19 cellular contexts compared by ENCODE assay signal in the genomic region with DNA sequence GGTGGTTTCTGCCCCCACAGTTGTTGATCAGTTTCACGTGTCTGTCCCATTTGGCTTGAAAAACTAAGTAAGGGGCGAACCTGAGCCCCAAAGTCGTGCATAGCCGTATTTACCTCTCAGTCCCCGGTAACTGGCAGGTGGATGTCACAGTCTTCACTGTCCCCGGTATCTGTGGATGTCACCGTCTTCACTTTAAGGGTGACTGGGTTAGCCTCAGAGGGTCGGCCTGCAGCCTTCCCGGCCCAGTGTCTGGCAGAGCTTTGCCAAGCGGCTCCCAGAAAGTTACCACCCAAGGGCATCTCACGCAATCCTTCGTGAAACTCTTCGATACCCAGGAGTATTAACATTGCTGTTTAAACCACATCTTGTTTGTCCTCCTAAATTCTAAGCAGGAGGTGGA.
DNase-seq lines count a peak whose midpoint lies in the region; ATAC-seq and TF ChIP-seq lines count a peak whose summit lies in the region.
"Had no signal": no experiment of that assay in that cellular context is flagged by ENCODE, and none has a peak within 500 bp of the region (broad histone marks: within the 10 kb centered on the region; RNA-seq: fewer than 3 reads in every experiment).

No MANE protein-coding gene starts in this region.

- TF ChIP-seq POLR2A in Peyer's patch (IDR thresholded peaks at IDR 0.05) (no peak), transverse colon (IDR thresholded peaks at IDR 0.05) (no peak)

- H3K4me3 Mint-ChIP-seq in endodermal cell = no peak overlapping the region
- H3K4me3 Mint-ChIP-seq in nephron = no peak overlapping the region
- H3K4me3 Mint-ChIP-seq: CD4-positive, CD25-positive, alpha-beta regulatory T cell; CD8-positive, alpha-beta memory T cell; H9 had no signal

- H3K36me3 Mint-ChIP-seq in endodermal cell (ENCODE audit: low read depth) (no peaks in the 10 kb centered on the region), nephron (ENCODE audit: low read depth) (no peaks in the 10 kb centered on the region)
- H3K36me3 Mint-ChIP-seq: CD4-positive, CD25-positive, alpha-beta regulatory T cell; CD8-positive, alpha-beta memory T cell had no signal

- H3K27ac ChIP-seq in Peyer's patch (no peak overlapping the region), endodermal cell (ENCODE audit: low read depth, low read length) (no peak overlapping the region), transverse colon (no peak overlapping the region), lower lobe of right lung (no peak overlapping the region)

- H3K4me1 Mint-ChIP-seq in endodermal cell (no peaks in the 10 kb centered on the region), nephron (no peaks in the 10 kb centered on the region)
- H3K4me1 Mint-ChIP-seq: CD4-positive, CD25-positive, alpha-beta regulatory T cell; CD8-positive, alpha-beta memory T cell; H9 had no signal

- H3K4me3 ChIP-seq in Peyer's patch (no peak overlapping the region), endodermal cell (ENCODE audit: low read length) (no peak overlapping the region), transverse colon (no peak overlapping the region), lower lobe of right lung (no peak overlapping the region)
- H3K4me3 ChIP-seq: GM12878 had no signal

- peak in 2 of 3 donors; percentile 13 to 25 for DNase-seq in Peyer's patch
- peak; percentile 30 for DNase-seq in endodermal cell
- peak; percentile 67 for DNase-seq in posterior vena cava (ENCODE audit: low spot score)
- no peak for DNase-seq in transverse colon
- no peak for DNase-seq in medulla oblongata (ENCODE audit: extremely low spot score)
- no peak for DNase-seq in lower lobe of right lung
- DNase-seq: ACHN; BE2C; C1 segment of cervical spinal cord; CD4-positive, CD25-positive, alpha-beta regulatory T cell; CD8-positive, alpha-beta memory T cell; COR-L47; DMS 273 treated with DMSO at 0.1 percent for 48 hours; DMS53; DND-41; EL had no signal

- in situ Hi-C loops in transverse colon (cut with MboI; ENCODE audit: low pct_ligation_motif_present in 1 of 4, low pct_unique_long_range_greater_than_20kb in 1 of 4, low sequenced_read_pairs in 3 of 4) = no loop called here

- H3K9me3 ChIP-seq in Peyer's patch = no peaks in the 10 kb centered on the region
- no peaks in the 10 kb centered on the region for H3K9me3 ChIP-seq in endodermal cell (ENCODE audit: control insufficient read depth, low read length)
- H3K9me3 ChIP-seq in transverse colon = no peaks in the 10 kb centered on the region
- no peaks in the 10 kb centered on the region for H3K9me3 ChIP-seq in lower lobe of right lung
- H3K9me3 ChIP-seq: BE2C had no signal

- H3K4me1 ChIP-seq in Peyer's patch = no peaks in the 10 kb centered on the region
- no peaks in the 10 kb centered on the region for H3K4me1 ChIP-seq in endodermal cell (ENCODE audit: control insufficient read depth, insufficient read depth, low read length)
- no peaks in the 10 kb centered on the region for H3K4me1 ChIP-seq in transverse colon
- H3K4me1 ChIP-seq in lower lobe of right lung = no peaks in the 10 kb centered on the region
- H3K4me1 ChIP-seq: BE2C had no signal

- ATAC-seq in lower lobe of right lung = no peak
- ATAC-seq: GM12878 had no signal

- TF ChIP-seq CTCF in Peyer's patch (IDR thresholded peaks at IDR 0.05) = no peak
- no peak for TF ChIP-seq CTCF in endodermal cell (conservative IDR thresholded peaks at IDR 0.05)
- TF ChIP-seq CTCF in nephron (IDR thresholded peaks at IDR 0.05; ENCODE audit: unreplicated experiment in 3 of 3) = no peak
- no peak for TF ChIP-seq CTCF in transverse colon (IDR thresholded peaks at IDR 0.05)
- no peak for TF ChIP-seq CTCF in lower lobe of right lung (IDR thresholded peaks at IDR 0.05)

- H3K27me3 ChIP-seq in Peyer's patch (no peaks in the 10 kb centered on the region), endodermal cell (ENCODE audit: control insufficient read depth, insufficient read depth, low read length, poor library complexity, severe bottlenecking) (no peaks in the 10 kb centered on the region), transverse colon (no peaks in the 10 kb centered on the region), lower lobe of right lung (ENCODE audit: low read depth) (peaks cover 5% of the 10 kb centered on the region)
- H3K27me3 ChIP-seq: BE2C had no signal

- intact Hi-C loops in posterior vena cava (cut with DNase I) = no loop called here
- intact Hi-C loops in transverse colon (cut with DNase I; ENCODE audit: low total_unique reads) = no loop called here
- intact Hi-C loops in lower lobe of right lung (cut with DNase I) = no loop called here

- H3K27ac Mint-ChIP-seq in endodermal cell (no peak overlapping the region), nephron (peak overlapping the region in 2 of 3 experiments; percentile 44 to 49)
- H3K27ac Mint-ChIP-seq: CD4-positive, CD25-positive, alpha-beta regulatory T cell; CD8-positive, alpha-beta memory T cell had no signal

- TF ChIP-seq EP300 in transverse colon (IDR thresholded peaks at IDR 0.05; ENCODE audit: low read depth) = no peak

- H3K36me3 ChIP-seq in Peyer's patch (no peaks in the 10 kb centered on the region), endodermal cell (ENCODE audit: control insufficient read depth, insufficient read depth, low read length) (no peaks in the 10 kb centered on the region), transverse colon (no peaks in the 10 kb centered on the region), lower lobe of right lung (no peaks in the 10 kb centered on the region)
- H3K36me3 ChIP-seq: BE2C had no signal

- H3K27me3 Mint-ChIP-seq in endodermal cell (ENCODE audit: insufficient read depth) = no peaks in the 10 kb centered on the region
- H3K27me3 Mint-ChIP-seq in nephron (ENCODE audit: low read depth) = peaks cover 7% of the 10 kb centered on the region
- H3K27me3 Mint-ChIP-seq: CD4-positive, CD25-positive, alpha-beta regulatory T cell; CD8-positive, alpha-beta memory T cell had no signal

- WGBS in endodermal cell (ENCODE audit: insufficient coverage in 1 of 2, insufficient read length in 1 of 2), 2 experiments = 93 to 94% methylated on average over 12 to 13 of the region's 13 CpGs
- 89% methylated on average over 13 of the region's 13 CpGs; no CpG with 5 or more reads in 1 of the 2 donors for WGBS in transverse colon (ENCODE audit: low coverage in 1 of 2), 2 donors

- no peak overlapping the region for H3K9ac ChIP-seq in endodermal cell (ENCODE audit: extremely low read depth, low read length, poor library complexity, severe bottlenecking)

- peaks cover 3% of the 10 kb centered on the region for H3K9me3 Mint-ChIP-seq in endodermal cell
- no peaks in the 10 kb centered on the region for H3K9me3 Mint-ChIP-seq in nephron
- H3K9me3 Mint-ChIP-seq: CD4-positive, CD25-positive, alpha-beta regulatory T cell; H9 had no signal

Comparison
In these comparisons a context has a peak if more than half of its experiments do, and no peak if none do; other contexts are left out.
1. DNase-seq: peak in Peyer's patch (2 of 3), endodermal cell (single experiment) and posterior vena cava (single experiment); none in transverse colon (single experiment), medulla oblongata (single experiment) and lower lobe of right lung (single experiment).